22 cellular contexts compared by ENCODE assay signal in genomic region chr13:41099986-41100385, GRCh38. TPM values are rescaled to one million over a fixed set of nuclear protein-coding genes. Genes with fewer than 3 reads are reported as not detected.
DNase-seq lines count a peak whose midpoint lies in the region; ATAC-seq, FAIRE-seq and TF ChIP-seq lines count a peak whose summit lies in the region.
"Had no signal": no experiment of that assay in that cellular context is flagged by ENCODE, and none has a peak within 500 bp of the region (broad histone marks: within the 10 kb centered on the region; RNA-seq: fewer than 3 reads in every experiment).

No MANE protein-coding gene starts in this region.

- no peak overlapping the region for H3K27ac ChIP-seq in astrocyte (ENCODE audit: low read depth, low read length)
- H3K27ac ChIP-seq: A549 had no signal

- H3K4me1 Mint-ChIP-seq in astrocyte (ENCODE audit: low read depth, unreplicated experiment) (no peaks in the 10 kb centered on the region), progenitor cell of endocrine pancreas (ENCODE audit: low read depth) (peaks cover 23% of the 10 kb centered on the region)
- H3K4me1 Mint-ChIP-seq: CD4-positive, alpha-beta memory T cell had no signal

- H3K4me2 ChIP-seq in astrocyte (ENCODE audit: low read length): no peak overlapping the region
- H3K4me2 ChIP-seq: A549 had no signal

- H3K4me3 Mint-ChIP-seq in astrocyte (ENCODE audit: unreplicated experiment) (no peak overlapping the region), progenitor cell of endocrine pancreas (ENCODE audit: low read depth) (no peak overlapping the region)
- H3K4me3 Mint-ChIP-seq: CD4-positive, alpha-beta memory T cell had no signal

- H3K36me3 ChIP-seq in astrocyte (ENCODE audit: insufficient read depth, low read length): no peaks in the 10 kb centered on the region

- H2AFZ ChIP-seq in astrocyte (ENCODE audit: low read depth, low read length): no peak overlapping the region

- no peaks in the 10 kb centered on the region for H3K4me1 ChIP-seq in astrocyte (ENCODE audit: insufficient read depth, low read length)
- H3K4me1 ChIP-seq: A549 had no signal

- no peak for ATAC-seq in GM18868 (IDR thresholded peaks at IDR 0.05; ENCODE audit: unreplicated experiment)
- ATAC-seq: A549, GM12878 had no signal

- H3K36me3 Mint-ChIP-seq in astrocyte (ENCODE audit: low read depth, unreplicated experiment) (no peaks in the 10 kb centered on the region), progenitor cell of endocrine pancreas (ENCODE audit: insufficient read depth) (no peaks in the 10 kb centered on the region)
- H3K36me3 Mint-ChIP-seq: CD4-positive, alpha-beta memory T cell had no signal

- peak; percentile 39 for FAIRE-seq in astrocyte (lab: Jason Lieb, UNC)
- FAIRE-seq: A549, GM12878, GM18507, H54 had no signal

- H3K9me3 ChIP-seq in astrocyte (ENCODE audit: insufficient read depth, low read depth, low read length): no peaks in the 10 kb centered on the region
- H3K9me3 ChIP-seq: A549 had no signal

- no peaks in the 10 kb centered on the region for H4K20me1 ChIP-seq in astrocyte (ENCODE audit: insufficient read depth, low read length)

- H3K79me2 ChIP-seq in astrocyte (ENCODE audit: insufficient read depth, low read length): no peaks in the 10 kb centered on the region

- TF ChIP-seq CTCF in astrocyte (IDR thresholded peaks at IDR 0.05; ENCODE audit: insufficient read depth, low read depth, low read length) (no peak), fibroblast of villous mesenchyme (IDR thresholded peaks at IDR 0.05; ENCODE audit: insufficient read depth, low read depth, low read length) (no peak), progenitor cell of endocrine pancreas (IDR thresholded peaks at IDR 0.05; ENCODE audit: unreplicated experiment) (no peak)

- H3K9ac ChIP-seq in astrocyte (ENCODE audit: low read length): no peak overlapping the region

- H3K27me3 Mint-ChIP-seq in astrocyte (ENCODE audit: low read depth, unreplicated experiment) (no peaks in the 10 kb centered on the region), progenitor cell of endocrine pancreas (no peaks in the 10 kb centered on the region)

- H3K9me3 Mint-ChIP-seq in astrocyte (ENCODE audit: unreplicated experiment): peaks cover 2% of the 10 kb centered on the region
- no peaks in the 10 kb centered on the region for H3K9me3 Mint-ChIP-seq in progenitor cell of endocrine pancreas (ENCODE audit: low read depth)
- H3K9me3 Mint-ChIP-seq: CD4-positive, alpha-beta memory T cell had no signal

- H3K27ac Mint-ChIP-seq in astrocyte (ENCODE audit: unreplicated experiment): no peak overlapping the region
- peak overlapping the region; percentile 16 for H3K27ac Mint-ChIP-seq in progenitor cell of endocrine pancreas
- H3K27ac Mint-ChIP-seq: CD4-positive, alpha-beta memory T cell had no signal

- DNase-seq in EH (ENCODE audit: low read depth) (peak; percentile 13), astrocyte (ENCODE audit: low read depth) (no peak), fibroblast of villous mesenchyme (ENCODE audit: low read depth) (peak; percentile 14), progenitor cell of endocrine pancreas (ENCODE audit: low spot score, unreplicated experiment) (no peak), SK-N-DZ (ENCODE audit: low spot score) (no peak)
- DNase-seq in stimulated activated CD4-positive, alpha-beta T cell treated with anti-CD3 and anti-CD28 coated beads, Interleukin-15, amount 100 ng/mL, for 24 hours: no peak
- DNase-seq: 8988T; ACHN; C1 segment of cervical spinal cord; Calu3; CD4-positive, alpha-beta memory T cell; COR-L47; DMS53; DMS79 treated with DMSO at 0.1 percent for 48 hours; GDM1; GOT3; HCEC 1CT had no signal

- no peaks in the 10 kb centered on the region for H3K27me3 ChIP-seq in astrocyte (ENCODE audit: insufficient read depth, low read length)

- H3K4me3 ChIP-seq in astrocyte (ENCODE audit: insufficient read depth, low read depth, low read length) (no peak overlapping the region), fibroblast of villous mesenchyme (ENCODE audit: low read depth, low read length) (no peak overlapping the region)
- H3K4me3 ChIP-seq: A549, GM12878 had no signal

RNA-seq across cellular contexts. Expression of gene KBTBD6, which starts 32.6 kb away (rescaled TPM):
- 8.5 and 9.6 TPM in 2 replicates for total RNA-seq in astrocyte
- total RNA-seq in fibroblast of villous mesenchyme: 12.6 and 17.7 TPM in 2 replicates
- total RNA-seq in progenitor cell of endocrine pancreas: 11.1 and 12.5 TPM in 2 replicates
- 16.3 and 17.9 TPM in 2 replicates for polyA plus RNA-seq in SK-N-DZ (2014; cell fraction: cytosol; rRNA removed)
- polyA plus RNA-seq in SK-N-DZ (2014; cell fraction: nucleus; rRNA removed): 3.6 and 4.3 TPM in 2 replicates

RNA-seq across cellular contexts. Expression of gene WBP4, which starts 38.7 kb away (rescaled TPM):
- 10.4 and 10.6 TPM in 2 replicates for total RNA-seq in astrocyte
- 5.2 and 6.9 TPM in 2 replicates for total RNA-seq in fibroblast of villous mesenchyme
- 11.0 and 12.1 TPM in 2 replicates for total RNA-seq in progenitor cell of endocrine pancreas
- 8.4 and 9.4 TPM in 2 replicates for polyA plus RNA-seq in SK-N-DZ (2014; cell fraction: cytosol; rRNA removed)
- polyA plus RNA-seq in SK-N-DZ (2014; cell fraction: nucleus; rRNA removed): 12.1 and 13.9 TPM in 2 replicates

Comparison
In these comparisons a context has a peak if more than half of its experiments do, and no peak if none do; other contexts are left out.
1. DNase-seq: peak in EH (single experiment) and fibroblast of villous mesenchyme (single experiment); none in astrocyte (single experiment), progenitor cell of endocrine pancreas (single experiment), stimulated activated CD4-positive, alpha-beta T cell treated with anti-CD3 and anti-CD28 coated beads, Interleukin-15, amount 100 ng/mL, for 24 hours (single experiment) and SK-N-DZ (single experiment).